ENCODE assay signal across 23 cellular contexts in genomic region chr10:48777056-48777455, GRCh38.
DNase-seq lines count a peak whose midpoint lies in the region; ATAC-seq and TF ChIP-seq lines count a peak whose summit lies in the region.
"Had no signal": no experiment of that assay in that cellular context is flagged by ENCODE, and none has a peak within 500 bp of the region (broad histone marks: within the 10 kb centered on the region; RNA-seq: fewer than 3 reads in every experiment).

No MANE protein-coding gene starts in this region.

- H3K4me1 ChIP-seq in ascending aorta = no peaks in the 10 kb centered on the region
- H3K4me1 ChIP-seq: A549, BE2C had no signal

- peaks cover 3% of the 10 kb centered on the region for H3K27me3 Mint-ChIP-seq in activated CD8-positive, alpha-beta memory T cell treated with anti-CD3 and anti-CD28 coated beads, Interleukin-2, amount 10 ng/mL, durations not matched to agents 7 days and 5 days
- H3K27me3 Mint-ChIP-seq in memory B cell (no peaks in the 10 kb centered on the region), type B pancreatic cell (peaks cover 14% of the 10 kb centered on the region)
- H3K27me3 Mint-ChIP-seq: CD4-positive, alpha-beta T cell had no signal

- H3K36me3 ChIP-seq in ascending aorta = no peaks in the 10 kb centered on the region
- H3K36me3 ChIP-seq: BE2C had no signal

- no peaks in the 10 kb centered on the region for H3K9me3 Mint-ChIP-seq in activated CD8-positive, alpha-beta memory T cell treated with anti-CD3 and anti-CD28 coated beads, Interleukin-2, amount 10 ng/mL, durations not matched to agents 7 days and 5 days (ENCODE audit: low read depth)
- peaks cover 1% of the 10 kb centered on the region for H3K9me3 Mint-ChIP-seq in memory B cell
- H3K9me3 Mint-ChIP-seq in type B pancreatic cell = no peaks in the 10 kb centered on the region
- no peaks in the 10 kb centered on the region for H3K9me3 Mint-ChIP-seq in activated naive CD4-positive, alpha-beta T cell treated with anti-CD3 and anti-CD28 coated beads, Interleukin-2, amount 50 U/mL, for 72 hours
- H3K9me3 Mint-ChIP-seq: CD14-positive monocyte; CD4-positive, alpha-beta T cell had no signal

- TF ChIP-seq CTCF in type B pancreatic cell (conservative IDR thresholded peaks at IDR 0.05) (no peak), ascending aorta (IDR thresholded peaks at IDR 0.05) (no peak)

- H3K9me3 ChIP-seq in ascending aorta = no peaks in the 10 kb centered on the region
- H3K9me3 ChIP-seq: A549; BE2C; BLaER1 treated with 17β-estradiol and CSF1 and Interleukin-3, amounts not matched to agents 10 nM and 100 nM had no signal

- CTCF ChIA-PET in activated CD8-positive, alpha-beta memory T cell treated with anti-CD3 and anti-CD28 coated beads, Interleukin-2, amount 10 ng/mL, durations not matched to agents 7 days and 5 days (lab: Charles Lee) = no interaction called here

- no peaks in the 10 kb centered on the region for H3K27me3 ChIP-seq in ascending aorta
- H3K27me3 ChIP-seq: BLaER1 treated with 17β-estradiol and CSF1 and Interleukin-3, amounts not matched to agents 10 nM and 100 nM had no signal

- no peak overlapping the region for H3K4me3 ChIP-seq in ascending aorta
- H3K4me3 ChIP-seq: A549; BLaER1 treated with 17β-estradiol and CSF1 and Interleukin-3, amounts not matched to agents 10 nM and 100 nM; GM12878 had no signal

- H3K27ac ChIP-seq in ascending aorta = no peak overlapping the region
- H3K27ac ChIP-seq: A549; BLaER1 treated with 17β-estradiol and CSF1 and Interleukin-3, amounts not matched to agents 10 nM and 100 nM had no signal

- no peak overlapping the region for H3K4me3 Mint-ChIP-seq in activated CD8-positive, alpha-beta memory T cell treated with anti-CD3 and anti-CD28 coated beads, Interleukin-2, amount 10 ng/mL, durations not matched to agents 7 days and 5 days
- H3K4me3 Mint-ChIP-seq in memory B cell (no peak overlapping the region), type B pancreatic cell (no peak overlapping the region)
- H3K4me3 Mint-ChIP-seq: CD14-positive monocyte; CD4-positive, alpha-beta T cell; CD8-positive, alpha-beta memory T cell had no signal

- intact Hi-C loops in ascending aorta (cut with DNase I) = no loop called here

- no peak for ATAC-seq in activated CD8-positive, alpha-beta memory T cell treated with anti-CD3 and anti-CD28 coated beads, Interleukin-2, amount 10 ng/mL, durations not matched to agents 7 days and 5 days
- ATAC-seq in memory B cell (ENCODE audit: low read depth) = no peak
- no peak for ATAC-seq in activated naive CD4-positive, alpha-beta T cell treated with anti-CD3 and anti-CD28 coated beads, Interleukin-2, amount 50 U/mL, for 72 hours
- no peak for ATAC-seq in HG03175 (IDR thresholded peaks at IDR 0.05; ENCODE audit: unreplicated experiment)
- ATAC-seq: A549, GM12878 had no signal

- DNase-seq in activated CD8-positive, alpha-beta memory T cell treated with anti-CD3 and anti-CD28 coated beads, Interleukin-2, amount 10 ng/mL, durations not matched to agents 7 days and 5 days = peak; percentile 15
- no peak for DNase-seq in activated CD8-positive, alpha-beta memory T cell treated with anti-CD3 and anti-CD28 coated beads, Interleukin-2, amount 50 U/mL, for 48 hours
- DNase-seq in memory B cell (ENCODE audit: low spot score in 2 of 2) (no peak), type B pancreatic cell (ENCODE audit: extremely low spot score, unreplicated experiment) (peak; percentile 34), ascending aorta (ENCODE audit: low spot score in 2 of 2) (no peak)
- no peak for DNase-seq in activated naive CD4-positive, alpha-beta T cell treated with anti-CD3 and anti-CD28 coated beads, Interleukin-2, amount 50 U/mL, for 72 hours (ENCODE audit: low spot score in 2 of 2)
- DNase-seq: 8988T; ACHN; AML-193; BE2C; CD4-positive, alpha-beta T cell; CD8-positive, alpha-beta memory T cell; DMS 273 treated with DMSO at 0.1 percent for 48 hours; DMS79; EL; GDM1; GOT3; HCEC 1CT had no signal

- H3K4me1 Mint-ChIP-seq in activated CD8-positive, alpha-beta memory T cell treated with anti-CD3 and anti-CD28 coated beads, Interleukin-2, amount 10 ng/mL, durations not matched to agents 7 days and 5 days = no peaks in the 10 kb centered on the region
- H3K4me1 Mint-ChIP-seq in memory B cell = no peaks in the 10 kb centered on the region
- no peaks in the 10 kb centered on the region for H3K4me1 Mint-ChIP-seq in type B pancreatic cell (ENCODE audit: unreplicated experiment)
- H3K4me1 Mint-ChIP-seq: CD14-positive monocyte; CD8-positive, alpha-beta memory T cell had no signal

- no peak overlapping the region for H3K27ac Mint-ChIP-seq in activated CD8-positive, alpha-beta memory T cell treated with anti-CD3 and anti-CD28 coated beads, Interleukin-2, amount 10 ng/mL, durations not matched to agents 7 days and 5 days
- H3K27ac Mint-ChIP-seq in memory B cell (peak overlapping the region; percentile 14), type B pancreatic cell (no peak overlapping the region)
- H3K27ac Mint-ChIP-seq in activated naive CD4-positive, alpha-beta T cell treated with anti-CD3 and anti-CD28 coated beads, Interleukin-2, amount 50 U/mL, for 72 hours = no peak overlapping the region
- H3K27ac Mint-ChIP-seq: CD4-positive, alpha-beta T cell; CD8-positive, alpha-beta memory T cell had no signal

- H3K36me3 Mint-ChIP-seq in activated CD8-positive, alpha-beta memory T cell treated with anti-CD3 and anti-CD28 coated beads, Interleukin-2, amount 10 ng/mL, durations not matched to agents 7 days and 5 days = no peaks in the 10 kb centered on the region
- H3K36me3 Mint-ChIP-seq in memory B cell (peaks cover 35% of the 10 kb centered on the region), type B pancreatic cell (no peaks in the 10 kb centered on the region)
- no peaks in the 10 kb centered on the region for H3K36me3 Mint-ChIP-seq in activated naive CD4-positive, alpha-beta T cell treated with anti-CD3 and anti-CD28 coated beads, Interleukin-2, amount 50 U/mL, for 72 hours
- H3K36me3 Mint-ChIP-seq: CD8-positive, alpha-beta memory T cell had no signal

Comparison
In these comparisons a context has a peak if more than half of its experiments do, and no peak if none do; other contexts are left out.
1. DNase-seq: peak in activated CD8-positive, alpha-beta memory T cell treated with anti-CD3 and anti-CD28 coated beads, Interleukin-2, amount 10 ng/mL, durations not matched to agents 7 days and 5 days (single experiment) and type B pancreatic cell (single experiment); none in activated CD8-positive, alpha-beta memory T cell treated with anti-CD3 and anti-CD28 coated beads, Interleukin-2, amount 50 U/mL, for 48 hours (single experiment), memory B cell (0 of 2), activated naive CD4-positive, alpha-beta T cell treated with anti-CD3 and anti-CD28 coated beads, Interleukin-2, amount 50 U/mL, for 72 hours (0 of 2) and ascending aorta (0 of 2).